27 cellular contexts compared by ENCODE assay signal in the genomic region with DNA sequence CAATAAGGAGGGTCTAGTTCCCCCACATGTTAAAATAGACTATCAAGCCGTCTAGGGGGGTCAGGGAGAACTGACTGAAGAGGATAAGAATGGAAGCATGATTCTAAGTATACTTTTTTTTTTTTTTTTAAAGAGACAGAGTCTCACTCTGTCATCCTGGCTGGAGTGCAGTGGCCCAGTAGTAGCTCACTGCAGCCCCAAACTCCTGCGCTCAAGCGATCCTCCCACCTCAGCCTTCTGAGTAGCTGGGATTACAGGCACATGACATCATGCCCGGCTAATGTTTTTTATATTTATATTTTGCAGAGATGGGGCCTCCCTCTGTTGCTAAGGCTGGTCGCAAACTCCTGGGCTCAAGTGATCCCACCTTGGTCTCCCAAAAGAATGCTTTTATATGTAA.
"Had no signal": no experiment of that assay in that cellular context is flagged by ENCODE, and none has a peak within 500 bp of the region (broad histone marks: within the 10 kb centered on the region; RNA-seq: fewer than 3 reads in every experiment).

No MANE protein-coding gene starts in this region.

- H2AFZ ChIP-seq: hepatocyte, neural progenitor cell, parathyroid adenoma had no signal

- ATAC-seq: natural killer cell; right cardiac atrium; stimulated activated naive B cell treated with anti-CD40 and anti-IgM and Interleukin-4, amounts not matched to agents 10 μg/mL and 1 μg/mL and 100 μg/mL, for 72 hours; stimulated activated naive CD8-positive, alpha-beta T cell treated with anti-CD3 and anti-CD28 coated beads, Interleukin-15, Interleukin-2, amounts not matched to agents 100 U/mL and 50 U/mL, for 24 hours; upper lobe of right lung had no signal

- FAIRE-seq: small intestine, urothelium cell line had no signal

- H3K27ac ChIP-seq: heart right ventricle, hepatocyte, left ventricle myocardium inferior, neural progenitor cell, neutrophil, parathyroid adenoma, sigmoid colon, stomach, testis, thyroid gland, upper lobe of right lung had no signal

- H3K4me2 ChIP-seq: hepatocyte, neural progenitor cell had no signal

- H3K9me3 ChIP-seq: heart right ventricle, left ventricle myocardium inferior, neutrophil, sigmoid colon, stomach, testis, thyroid gland, upper lobe of right lung had no signal

- H3K4me1 ChIP-seq: parathyroid adenoma, testis, upper lobe of right lung had no signal

- H3K4me3 ChIP-seq: heart right ventricle, hepatocyte, left ventricle myocardium inferior, lung, neural progenitor cell, sigmoid colon, stomach, testis, thyroid gland, upper lobe of right lung had no signal

- H3K27me3 ChIP-seq: heart right ventricle, hepatocyte, neural progenitor cell, neutrophil, sigmoid colon, stomach, testis, thyroid gland, upper lobe of right lung had no signal

- H3K9ac ChIP-seq: neural progenitor cell, parathyroid adenoma had no signal

- H3K36me3 ChIP-seq: neural progenitor cell had no signal

- DNase-seq: heart right ventricle; islet precursor cell; left ventricle myocardium inferior; mesendoderm; naive B cell; natural killer cell; nephron progenitor cell; occipital lobe; retina; right cardiac atrium; sigmoid colon; small intestine; stimulated activated CD4-positive, alpha-beta T cell treated with anti-CD3 and anti-CD28 coated beads, Interleukin-1b, Interleukin-23, amount 100 ng/mL, for 48 hours; stimulated activated CD4-positive, alpha-beta T cell treated with anti-CD3 and anti-CD28 coated beads, Interleukin-4, amount 100 ng/mL, for 1 hour; stimulated activated naive B cell treated with anti-CD40 and anti-IgM and Interleukin-4, amounts not matched to agents 10 μg/mL and 1 μg/mL and 100 μg/mL, for 72 hours; stimulated activated naive CD8-positive, alpha-beta T cell treated with anti-CD3 and anti-CD28 coated beads, Interleukin-15, Interleukin-2, amounts not matched to agents 100 U/mL and 50 U/mL, for 24 hours; stomach; testis; thyroid gland; trophoblast cell; upper lobe of right lung had no signal
